ENCODE assay signal across 17 cellular contexts in the genomic region with DNA sequence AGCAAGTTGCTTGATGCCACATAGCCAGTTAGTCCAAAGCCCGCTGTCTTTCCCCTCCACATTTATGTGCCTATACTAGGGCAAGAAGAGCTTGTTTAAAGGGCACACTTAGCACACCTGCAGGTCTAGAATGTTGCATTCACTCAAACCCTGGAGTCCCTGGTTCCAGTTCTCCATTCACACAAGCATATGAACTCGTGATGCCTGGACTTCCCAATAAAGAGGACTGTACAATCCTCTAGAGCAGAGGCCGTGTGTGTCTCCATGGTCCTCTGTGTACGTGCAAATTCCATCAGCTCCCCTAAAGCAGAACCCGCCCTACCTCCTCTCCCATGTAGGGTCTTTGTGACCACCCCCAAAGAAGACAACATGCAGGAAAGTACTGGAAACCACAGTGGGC. TPM values are rescaled to one million over a fixed set of nuclear protein-coding genes. Genes with fewer than 3 reads are reported as not detected.
A peak's percentile ranks its signal among the peaks of the same experiment; 100 is the strongest.
DNase-seq lines count a peak whose midpoint lies in the region; ATAC-seq and TF ChIP-seq lines count a peak whose summit lies in the region.
"Had no signal": no experiment of that assay in that cellular context is flagged by ENCODE, and none has a peak within 500 bp of the region (broad histone marks: within the 10 kb centered on the region; RNA-seq: fewer than 3 reads in every experiment).

No MANE protein-coding gene starts in this region.

- no peak for ATAC-seq in RWPE2 (ENCODE audit: low read depth)
- ATAC-seq in WTC11 = no peak
- no peak for ATAC-seq in GM19035 (IDR thresholded peaks at IDR 0.05; ENCODE audit: unreplicated experiment)
- no peak for ATAC-seq in GM21576 (IDR thresholded peaks at IDR 0.05; ENCODE audit: unreplicated experiment)

- CTCF ChIA-PET in WTC11 (lab: Charles Lee) = interaction anchor here (1.0 to 1.6 kb wide), 2 partner anchors 86 to 146 kb away, joined by 3 to 8 read pairs; no protein-coding TSS in a partner anchor

- peaks cover 9% of the 10 kb centered on the region for H3K36me3 ChIP-seq in RWPE2 (ENCODE audit: low read depth)

- DNase-seq in RWPE2 (ENCODE audit: low spot score) (no peak), medulla oblongata (ENCODE audit: extremely low spot score) (peak; percentile 61), posterior vena cava (ENCODE audit: low spot score) (peak; percentile 18), WTC11 (ENCODE audit: low spot score) (no peak), OCI-M2 (lab: John Stamatoyannopoulos, UW; ENCODE audit: unreplicated experiment) (no peak)
- DNase-seq: CD4-positive, alpha-beta T cell; CD8-positive, alpha-beta memory T cell; DMS 273 treated with DMSO at 0.1 percent for 48 hours; DMS79; EL; GM23248; H7; HCEC 1CT had no signal

- H3K4me1 ChIP-seq in RWPE2 (ENCODE audit: insufficient read depth, poor library complexity, severe bottlenecking) = peaks cover 25% of the 10 kb centered on the region

- H3K4me3 ChIP-seq in RWPE2 (ENCODE audit: severe bottlenecking) = no peak overlapping the region
- H3K4me3 ChIP-seq: GM12878, GM23248 had no signal

- H3K27me3 Mint-ChIP-seq in WTC11 (ENCODE audit: low read depth) = peaks cover 36% of the 10 kb centered on the region

- TF ChIP-seq CTCF in RWPE2 (IDR thresholded peaks at IDR 0.05; ENCODE audit: poor library complexity, severe bottlenecking) (no peak), WTC11 (IDR thresholded peaks at IDR 0.05) (no peak)

- H3K9me3 ChIP-seq in RWPE2 (ENCODE audit: severe bottlenecking) = no peaks in the 10 kb centered on the region

- no peak overlapping the region for H3K4me3 Mint-ChIP-seq in WTC11
- H3K4me3 Mint-ChIP-seq: CD14-positive monocyte; CD4-positive, alpha-beta T cell; CD8-positive, alpha-beta memory T cell had no signal

- intact Hi-C loops in posterior vena cava (cut with DNase I) = loop anchor here in 1 of 2 donors (2.0 to 10.0 kb wide), 2 partner anchors 144 to 264 kb away; no protein-coding TSS in a partner anchor

- H3K36me3 Mint-ChIP-seq in WTC11 = no peaks in the 10 kb centered on the region

- peak overlapping the region; percentile 89 for H3K27ac ChIP-seq in RWPE2 (ENCODE audit: poor library complexity, severe bottlenecking)
- H3K27ac ChIP-seq: GM23248 had no signal

- no peak overlapping the region for H3K27ac Mint-ChIP-seq in WTC11
- H3K27ac Mint-ChIP-seq: CD4-positive, alpha-beta T cell had no signal

- H3K4me1 Mint-ChIP-seq in WTC11 = peaks cover 21% of the 10 kb centered on the region

- H3K27me3 ChIP-seq in RWPE2 (ENCODE audit: insufficient read depth, poor library complexity, severe bottlenecking) = no peaks in the 10 kb centered on the region

- POLR2A ChIA-PET in WTC11 (lab: Charles Lee) = no interaction called here

- no peaks in the 10 kb centered on the region for H3K9me3 Mint-ChIP-seq in WTC11
- H3K9me3 Mint-ChIP-seq: CD4-positive, alpha-beta T cell; CD8-positive, alpha-beta memory T cell had no signal

TF ChIP-seq in WTC11, 78 proteins besides CTCF, POLR2A, EP300 and RAD21:
- no peak for TF ChIP-seq MXD4 (CRISPR knock-in tag; IDR thresholded peaks at IDR 0.05; ENCODE audit: borderline replicate concordance)
- no peak for TF ChIP-seq ZBTB21 (CRISPR knock-in tag; IDR thresholded peaks at IDR 0.05; ENCODE audit: borderline replicate concordance)
- TF ChIP-seq, protein P1, sequence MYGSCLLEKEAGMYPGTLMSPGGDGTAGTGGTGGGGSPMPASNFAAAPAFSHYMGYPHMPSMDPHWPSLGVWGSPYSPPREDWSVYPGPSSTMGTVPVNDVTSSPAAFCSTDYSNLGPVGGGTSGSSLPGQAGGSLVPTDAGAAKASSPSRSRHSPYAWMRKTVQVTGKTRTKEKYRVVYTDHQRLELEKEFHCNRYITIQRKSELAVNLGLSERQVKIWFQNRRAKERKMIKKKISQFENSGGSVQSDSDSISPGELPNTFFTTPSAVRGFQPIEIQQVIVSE (CRISPR knock-in tag; IDR thresholded peaks at IDR 0.05; ENCODE audit: borderline replicate concordance) = no peak
- TF ChIP-seq ZNF671 (CRISPR knock-in tag; IDR thresholded peaks at IDR 0.05) = no peak
- TF ChIP-seq ETV6 (CRISPR knock-in tag; IDR thresholded peaks at IDR 0.05) = no peak
- TF ChIP-seq, protein P2, sequence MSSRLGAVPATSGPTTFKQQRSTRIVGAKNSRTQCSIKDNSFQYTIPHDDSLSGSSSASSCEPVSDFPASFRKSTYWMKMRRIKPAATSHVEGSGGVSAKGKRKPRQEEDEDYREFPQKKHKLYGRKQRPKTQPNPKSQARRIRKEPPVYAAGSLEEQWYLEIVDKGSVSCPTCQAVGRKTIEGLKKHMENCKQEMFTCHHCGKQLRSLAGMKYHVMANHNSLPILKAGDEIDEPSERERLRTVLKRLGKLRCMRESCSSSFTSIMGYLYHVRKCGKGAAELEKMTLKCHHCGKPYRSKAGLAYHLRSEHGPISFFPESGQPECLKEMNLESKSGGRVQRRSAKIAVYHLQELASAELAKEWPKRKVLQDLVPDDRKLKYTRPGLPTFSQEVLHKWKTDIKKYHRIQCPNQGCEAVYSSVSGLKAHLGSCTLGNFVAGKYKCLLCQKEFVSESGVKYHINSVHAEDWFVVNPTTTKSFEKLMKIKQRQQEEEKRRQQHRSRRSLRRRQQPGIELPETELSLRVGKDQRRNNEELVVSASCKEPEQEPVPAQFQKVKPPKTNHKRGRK (CRISPR knock-in tag; IDR thresholded peaks at IDR 0.05; ENCODE audit: borderline replicate concordance) = no peak
- no peak for TF ChIP-seq CREM (CRISPR knock-in tag; IDR thresholded peaks at IDR 0.05)

RNA-seq across cellular contexts. Expression of a gene that starts 3.0 kb away (rescaled TPM):
- total RNA-seq in posterior vena cava (10 to 100 TPM; 62.6 to 93.6 TPM), WTC11 (2021) (15.7 to 17.9 TPM (median 17.4 TPM) in 3 replicates)

RNA-seq across cellular contexts. Expression of a gene that starts 59.6 kb away (rescaled TPM):
- total RNA-seq in posterior vena cava = 10 to 100 TPM; 18.2 to 18.6 TPM
- 13.9 to 18.7 TPM (median 15.0 TPM) in 3 replicates for total RNA-seq in WTC11 (2021)

Comparison
In these comparisons a context has a peak if more than half of its experiments do, and no peak if none do; other contexts are left out.
1. DNase-seq: peak in medulla oblongata (single experiment) and posterior vena cava (single experiment); none in RWPE2 (single experiment), WTC11 (single experiment) and OCI-M2 (single experiment).